11 cellular contexts compared by ENCODE assay signal in genomic region chr13:49530452-49530851, GRCh38. TPM values are rescaled to one million over a fixed set of nuclear protein-coding genes. Genes with fewer than 3 reads are reported as not detected.
DNase-seq lines count a peak whose midpoint lies in the region; ATAC-seq, FAIRE-seq and TF ChIP-seq lines count a peak whose summit lies in the region.
"Had no signal": no experiment of that assay in that cellular context is flagged by ENCODE, and none has a peak within 500 bp of the region (broad histone marks: within the 10 kb centered on the region; RNA-seq: fewer than 3 reads in every experiment).

No MANE protein-coding gene starts in this region.

- no peaks in the 10 kb centered on the region for H4K20me1 ChIP-seq in HepG2 (ENCODE audit: insufficient read depth, low read length)

- POLR2A ChIA-PET in HepG2 (lab: Yijun Ruan, JAX) (interaction anchor here (0.6 kb wide), 1 partner anchor 64 kb away, joined by 3 read pairs; no protein-coding TSS in a partner anchor), activated B cell treated with CpG ODN at 0.5 μM for 24 hours (lab: Charles Lee) (interaction anchor here (0.6 to 3.9 kb wide), 5 partner anchors 17 to 161 kb away, joined by 3 to 32 read pairs (median 6); partner anchors contain the start of genes CAB39L, EBPL, PHF11 and SETDB2)
- POLR2A ChIA-PET in activated CD4-positive, alpha-beta memory T cell treated with anti-CD3 and anti-CD28 coated beads for 36 hours (lab: Charles Lee), result no interaction called here

- H2BK120ac ChIP-seq in trophoblast cell (ENCODE audit: insufficient read depth, low read length, poor library complexity), result no peak overlapping the region

- H4K91ac ChIP-seq in trophoblast cell (ENCODE audit: low read depth, low read length), result no peak overlapping the region

- no peak for DNase-seq in right lobe of liver
- DNase-seq in HepG2 (ENCODE audit: low spot score), result no peak
- peak; percentile 30 for DNase-seq in activated B cell treated with CpG ODN at 0.5 μM for 24 hours
- no peak for DNase-seq in upper lobe of right lung
- no peak for DNase-seq in trophoblast cell
- DNase-seq in activated CD4-positive, alpha-beta memory T cell treated with anti-CD3 and anti-CD28 coated beads for 36 hours, result no peak
- DNase-seq in SIG-M5 (lab: John Stamatoyannopoulos, UW), result no peak
- DNase-seq: activated naive CD4-positive, alpha-beta T cell treated with anti-CD3 and anti-CD28 coated beads for 36 hours; NK-92 treated with Interleukin-12 subunit alpha and Interleukin-12 subunit beta, amount 100 ng/mL, for 24 hours had no signal

- no peak overlapping the region for H2BK5ac ChIP-seq in trophoblast cell (ENCODE audit: low read depth, low read length, poor library complexity)

- no peak overlapping the region for H2AFZ ChIP-seq in HepG2 (ENCODE audit: low read length)
- H2AFZ ChIP-seq in trophoblast cell (ENCODE audit: insufficient read depth, low read length, poor library complexity), result no peak overlapping the region

- FAIRE-seq in HepG2 (lab: Jason Lieb, UNC), result no peak

- H2AK5ac ChIP-seq in trophoblast cell (ENCODE audit: low read length), result no peak overlapping the region

- H3K27ac ChIP-seq in right lobe of liver, result no peak overlapping the region
- no peak overlapping the region for H3K27ac ChIP-seq in HepG2 (ENCODE audit: extremely low read length, insufficient read depth, low read length)
- no peak overlapping the region for H3K27ac ChIP-seq in upper lobe of right lung
- H3K27ac ChIP-seq in trophoblast cell (ENCODE audit: low read depth, low read length), result no peak overlapping the region
- H3K27ac ChIP-seq: vagina had no signal

- no peak overlapping the region for H3K4me3 ChIP-seq in right lobe of liver
- no peak overlapping the region for H3K4me3 ChIP-seq in HepG2 (replicated peaks in 1 of 3; ENCODE audit: insufficient read depth in 1 of 3, low read depth in 2 of 3, low read length in 3 of 3)
- no peak overlapping the region for H3K4me3 ChIP-seq in upper lobe of right lung
- H3K4me3 ChIP-seq in trophoblast cell (ENCODE audit: low read depth, low read length), result no peak overlapping the region
- H3K4me3 ChIP-seq: vagina had no signal

- H3K36me3 ChIP-seq in right lobe of liver (no peaks in the 10 kb centered on the region), HepG2 (replicated peaks in 1 of 2; ENCODE audit: control insufficient read depth in 1 of 2, insufficient read depth in 2 of 2, low read length in 2 of 2) (peaks cover 0 to 19% of the 10 kb centered on the region in 2 experiments; a peak in 4 of 5 replicates), upper lobe of right lung (peaks cover 18% of the 10 kb centered on the region), trophoblast cell (ENCODE audit: control insufficient read depth in 1 of 2, insufficient read depth in 2 of 2, low read length in 2 of 2) (peaks cover 1 to 2% of the 10 kb centered on the region in 2 experiments)

- H3K36me3 Mint-ChIP-seq in activated B cell treated with CpG ODN at 0.5 μM for 24 hours (ENCODE audit: low read depth), result peaks cover 43% of the 10 kb centered on the region
- H3K36me3 Mint-ChIP-seq in activated CD4-positive, alpha-beta memory T cell treated with anti-CD3 and anti-CD28 coated beads for 36 hours, result peaks cover 33% of the 10 kb centered on the region

- H3K9me3 ChIP-seq in right lobe of liver, result no peaks in the 10 kb centered on the region
- no peaks in the 10 kb centered on the region for H3K9me3 ChIP-seq in HepG2 (ENCODE audit: low read length)
- H3K9me3 ChIP-seq in upper lobe of right lung, result no peaks in the 10 kb centered on the region
- no peaks in the 10 kb centered on the region for H3K9me3 ChIP-seq in trophoblast cell (ENCODE audit: insufficient read depth, low read depth, low read length)
- H3K9me3 ChIP-seq: vagina had no signal

- no peak overlapping the region for H3K18ac ChIP-seq in trophoblast cell (ENCODE audit: low read length)

- no peak for TF ChIP-seq RAD21 in HepG2 (CRISPR knock-in tag; IDR thresholded peaks at IDR 0.05)

- H2BK12ac ChIP-seq in trophoblast cell (ENCODE audit: low read length), result no peak overlapping the region

- TF ChIP-seq EP300 in HepG2 (IDR thresholded peaks at IDR 0.05; ENCODE audit: low read depth in 2 of 2, low read length in 2 of 2) (no peak), HepG2 (CRISPR knock-in tag; IDR thresholded peaks at IDR 0.05; ENCODE audit: borderline replicate concordance) (no peak)

- H3K9ac ChIP-seq in HepG2 (ENCODE audit: insufficient read depth, low read depth, low read length) (no peak overlapping the region), trophoblast cell (ENCODE audit: low read length) (no peak overlapping the region)

- no peaks in the 10 kb centered on the region for H3K9me3 Mint-ChIP-seq in activated B cell treated with CpG ODN at 0.5 μM for 24 hours
- no peaks in the 10 kb centered on the region for H3K9me3 Mint-ChIP-seq in activated CD4-positive, alpha-beta memory T cell treated with anti-CD3 and anti-CD28 coated beads for 36 hours
- H3K9me3 Mint-ChIP-seq: activated naive CD4-positive, alpha-beta T cell treated with anti-CD3 and anti-CD28 coated beads for 36 hours had no signal

- no peaks in the 10 kb centered on the region for H3K4me1 ChIP-seq in right lobe of liver
- H3K4me1 ChIP-seq in HepG2 (ENCODE audit: insufficient read depth, low read length), result no peaks in the 10 kb centered on the region
- no peaks in the 10 kb centered on the region for H3K4me1 ChIP-seq in upper lobe of right lung
- no peaks in the 10 kb centered on the region for H3K4me1 ChIP-seq in trophoblast cell (ENCODE audit: control insufficient read depth in 1 of 2, insufficient read depth in 2 of 2, low read length in 2 of 2)
- H3K4me1 ChIP-seq: vagina had no signal

- H3K4me2 ChIP-seq in HepG2 (ENCODE audit: low read depth, low read length) (no peak overlapping the region), trophoblast cell (ENCODE audit: low read length) (no peak overlapping the region)

- H3K14ac ChIP-seq in trophoblast cell (ENCODE audit: low read length), result no peak overlapping the region

- in situ Hi-C loops in HepG2 (cut with HindIII; ENCODE audit: extremely low pct_ligation_motif_present, low pct_unique_long_range_greater_than_20kb), result no loop called here

- WGBS in right lobe of liver (ENCODE audit: insufficient coverage, low coverage, low lambda C conversion rate, missing lambda C conversion rate), result 87% methylated on average over 4 of the region's 7 CpGs
- WGBS in HepG2 (ENCODE audit: low lambda C conversion rate), result 93% methylated on average over 7 of the region's 7 CpGs
- WGBS in trophoblast cell (ENCODE audit: extremely low coverage, insufficient coverage, insufficient read length), result no CpG with 5 or more reads among the region's 7 CpGs

- H3K27ac Mint-ChIP-seq in activated B cell treated with CpG ODN at 0.5 μM for 24 hours, result peak overlapping the region; percentile 89
- no peak overlapping the region for H3K27ac Mint-ChIP-seq in activated CD4-positive, alpha-beta memory T cell treated with anti-CD3 and anti-CD28 coated beads for 36 hours
- H3K27ac Mint-ChIP-seq: activated naive CD4-positive, alpha-beta T cell treated with anti-CD3 and anti-CD28 coated beads for 36 hours had no signal

- H3K79me2 ChIP-seq in HepG2 (ENCODE audit: insufficient read depth, low read length), result no peaks in the 10 kb centered on the region
- no peaks in the 10 kb centered on the region for H3K79me2 ChIP-seq in trophoblast cell (ENCODE audit: control insufficient read depth, insufficient read depth, low read length, poor library complexity)

- BruUV-seq in HepG2 (replicated peaks; lab: Mats Ljungman, UMichigan), result no TSS peak

- TF ChIP-seq POLR2A in right lobe of liver (IDR thresholded peaks at IDR 0.05) (no peak), HepG2 (IDR thresholded peaks at IDR 0.05; ENCODE audit: insufficient read depth in 1 of 2, low read depth in 2 of 2, low read length in 2 of 2) (no peak)

- no peak for TF ChIP-seq CTCF in right lobe of liver (IDR thresholded peaks at IDR 0.05)
- TF ChIP-seq CTCF in HepG2 (CRISPR knock-in tag; IDR thresholded peaks at IDR 0.05), result no peak
- no peak for TF ChIP-seq CTCF in activated B cell treated with CpG ODN at 0.5 μM for 24 hours (IDR thresholded peaks at IDR 0.05)
- no peak for TF ChIP-seq CTCF in upper lobe of right lung (IDR thresholded peaks at IDR 0.05)

- H3K4ac ChIP-seq in trophoblast cell (ENCODE audit: low read depth, low read length), result no peak overlapping the region

- H4K12ac ChIP-seq in trophoblast cell (ENCODE audit: low read depth, low read length), result no peak overlapping the region

- no peaks in the 10 kb centered on the region for H3K27me3 Mint-ChIP-seq in activated B cell treated with CpG ODN at 0.5 μM for 24 hours
- H3K27me3 Mint-ChIP-seq in activated CD4-positive, alpha-beta memory T cell treated with anti-CD3 and anti-CD28 coated beads for 36 hours, result no peaks in the 10 kb centered on the region

- H3K4me1 Mint-ChIP-seq in activated B cell treated with CpG ODN at 0.5 μM for 24 hours, result peaks cover 73% of the 10 kb centered on the region
- H3K4me1 Mint-ChIP-seq in activated CD4-positive, alpha-beta memory T cell treated with anti-CD3 and anti-CD28 coated beads for 36 hours (ENCODE audit: low read depth), result peaks cover 7% of the 10 kb centered on the region

- no peaks in the 10 kb centered on the region for H3K79me1 ChIP-seq in trophoblast cell (ENCODE audit: low read length)

- H4K8ac ChIP-seq in trophoblast cell (ENCODE audit: low read depth, low read length), result no peak overlapping the region

- ATAC-seq in right lobe of liver, result peak in 3 of 4 donors; percentile 27 to 49 (median 47)
- ATAC-seq in HepG2, result no peak
- ATAC-seq in HG03095 (IDR thresholded peaks at IDR 0.05; ENCODE audit: unreplicated experiment), result peak; percentile 69
- peak; percentile 88 for ATAC-seq in activated B cell treated with CpG ODN at 0.5 μM for 24 hours (ENCODE audit: low read depth)
- peak; percentile 58 for ATAC-seq in upper lobe of right lung

- CTCF ChIA-PET in HepG2 (lab: Yijun Ruan, JAX; ENCODE audit: low intra/inter-chr PET ratio, low total read pairs) (no interaction called here), activated B cell treated with CpG ODN at 0.5 μM for 24 hours (lab: Charles Lee) (interaction anchor here (0.9 kb wide), 1 partner anchor 9 kb away, joined by 3 read pairs; no protein-coding TSS in a partner anchor)
- CTCF ChIA-PET in activated CD4-positive, alpha-beta memory T cell treated with anti-CD3 and anti-CD28 coated beads for 36 hours (lab: Charles Lee), result no interaction called here

- H3K27me3 ChIP-seq in right lobe of liver (no peaks in the 10 kb centered on the region), HepG2 (ENCODE audit: control insufficient read depth in 1 of 2, insufficient read depth in 2 of 2, low read length in 2 of 2) (no peaks in the 10 kb centered on the region), upper lobe of right lung (no peaks in the 10 kb centered on the region), trophoblast cell (ENCODE audit: insufficient read depth, low read length) (no peaks in the 10 kb centered on the region)
- H3K27me3 ChIP-seq: vagina had no signal

- intact Hi-C loops in right lobe of liver (cut with DNase I), result no loop called here
- intact Hi-C loops in HepG2 (cut with micrococcal nuclease; ENCODE audit: unreplicated experiment), result no loop called here
- intact Hi-C loops in activated B cell treated with CpG ODN at 0.5 μM for 24 hours (cut with micrococcal nuclease), result loop anchor here (1.0 to 10.0 kb wide), 5 partner anchors 35 to 594 kb away; partner anchors contain the start of genes CAB39L, PHF11, RCBTB1 and SETDB2
- intact Hi-C loops in upper lobe of right lung (cut with DNase I), result no loop called here
- intact Hi-C loops in activated CD4-positive, alpha-beta memory T cell treated with anti-CD3 and anti-CD28 coated beads for 36 hours (cut with micrococcal nuclease), result no loop called here

- H3K23ac ChIP-seq in trophoblast cell (ENCODE audit: low read length), result no peak overlapping the region

- H3K4me3 Mint-ChIP-seq in activated B cell treated with CpG ODN at 0.5 μM for 24 hours, result peak overlapping the region; percentile 67
- no peak overlapping the region for H3K4me3 Mint-ChIP-seq in activated CD4-positive, alpha-beta memory T cell treated with anti-CD3 and anti-CD28 coated beads for 36 hours
- H3K4me3 Mint-ChIP-seq: activated naive CD4-positive, alpha-beta T cell treated with anti-CD3 and anti-CD28 coated beads for 36 hours had no signal

RNA-seq across cellular contexts. Expression of gene PHF11, which starts 34.7 kb away (rescaled TPM):
- 10 to 100 TPM; 10.8 to 21.4 (median 17.2) TPM for total RNA-seq in right lobe of liver
- total RNA-seq in HepG2 (2016; rRNA removed; fragmentation: Illumina TruSeq; extraction: Trizol), result 9.0 and 15.8 TPM in 2 replicates
- 3.5 and 8.1 TPM in 2 replicates for total RNA-seq in HepG2 (2016; cell fraction: cytosol; rRNA removed; fragmentation: Illumina TruSeq; extraction: Trizol; ENCODE audit: low read depth)
- total RNA-seq in HepG2 (2016; cell fraction: insoluble cytoplasmic fraction; rRNA removed; fragmentation: Illumina TruSeq; extraction: Trizol), result 9.8 and 12.7 TPM in 2 replicates
- total RNA-seq in HepG2 (2016; cell fraction: membrane; rRNA removed; fragmentation: Illumina TruSeq; extraction: Trizol), result 9.7 and 10.0 TPM in 2 replicates
- 18.8 and 22.6 TPM in 2 replicates for total RNA-seq in HepG2 (2016; cell fraction: nucleus; rRNA removed; fragmentation: Illumina TruSeq; extraction: Trizol)
- 17.5 and 22.0 TPM in 2 replicates for polyA plus RNA-seq in HepG2 (2011; rRNA removed)
- polyA plus RNA-seq in HepG2 (2011; cell fraction: cytosol; rRNA removed), result 4.7 and 6.0 TPM in 2 replicates
- 36.1 and 40.1 TPM in 2 replicates for polyA plus RNA-seq in HepG2 (2011; cell fraction: nucleus; rRNA removed)
- polyA plus RNA-seq in HepG2 (2012), result 14.5 TPM in 2 replicates
- polyA plus RNA-seq in HepG2 (2016; cell fraction: cytosol; fragmentation: Illumina TruSeq; extraction: Trizol; ENCODE audit: low read depth), result 5.2 and 6.8 TPM in 2 replicates
- polyA plus RNA-seq in HepG2 (2016; cell fraction: insoluble cytoplasmic fraction; fragmentation: Illumina TruSeq; extraction: Trizol; ENCODE audit: low read depth), result 10.5 and 12.9 TPM in 2 replicates
- 7.1 and 7.3 TPM in 2 replicates for polyA plus RNA-seq in HepG2 (2016; cell fraction: membrane; fragmentation: Illumina TruSeq; extraction: Trizol; ENCODE audit: low read depth)
- polyA plus RNA-seq in HepG2 (2016; cell fraction: nucleus; fragmentation: Illumina TruSeq; extraction: Trizol; ENCODE audit: insufficient read depth, low read depth), result 55.0 and 55.4 TPM in 2 replicates
- polyA minus RNA-seq in HepG2 (2011; rRNA and poly(A)+ RNA removed; ENCODE audit: low replicate concordance), result 6.7 and 7.2 TPM in 2 replicates
- 3.6 and 5.0 TPM in 2 replicates for polyA minus RNA-seq in HepG2 (2011; cell fraction: cytosol; rRNA and poly(A)+ RNA removed)
- 23.8 and 26.6 TPM in 2 replicates for polyA minus RNA-seq in HepG2 (2011; cell fraction: nucleus; rRNA and poly(A)+ RNA removed)
- 128 and 148 TPM in 2 replicates for total RNA-seq in activated B cell treated with CpG ODN at 0.5 μM for 24 hours
- 57.7 TPM for total RNA-seq in upper lobe of right lung
- 11.7 and 12.0 TPM in 2 replicates for polyA plus RNA-seq in trophoblast cell (2013)
- total RNA-seq in activated CD4-positive, alpha-beta memory T cell treated with anti-CD3 and anti-CD28 coated beads for 36 hours, result 10 to 100 TPM; 89.2 to 99.4 TPM

RNA-seq across cellular contexts. Expression of gene RCBTB1, which starts 54.9 kb away (rescaled TPM):
- total RNA-seq in right lobe of liver, result 1 to 10 TPM; 5.8 to 9.5 (median 7.3) TPM
- total RNA-seq in HepG2 (2016; rRNA removed; fragmentation: Illumina TruSeq; extraction: Trizol), result 21.6 and 28.3 TPM in 2 replicates
- total RNA-seq in HepG2 (2016; cell fraction: cytosol; rRNA removed; fragmentation: Illumina TruSeq; extraction: Trizol; ENCODE audit: low read depth), result 3.2 and 3.7 TPM in 2 replicates
- 21.1 and 26.2 TPM in 2 replicates for total RNA-seq in HepG2 (2016; cell fraction: insoluble cytoplasmic fraction; rRNA removed; fragmentation: Illumina TruSeq; extraction: Trizol)
- 12.9 and 13.0 TPM in 2 replicates for total RNA-seq in HepG2 (2016; cell fraction: membrane; rRNA removed; fragmentation: Illumina TruSeq; extraction: Trizol)
- total RNA-seq in HepG2 (2016; cell fraction: nucleus; rRNA removed; fragmentation: Illumina TruSeq; extraction: Trizol), result 21.1 and 23.4 TPM in 2 replicates
- 11.0 and 13.4 TPM in 2 replicates for polyA plus RNA-seq in HepG2 (2011; rRNA removed)
- 6.5 and 8.7 TPM in 2 replicates for polyA plus RNA-seq in HepG2 (2011; cell fraction: cytosol; rRNA removed)
- polyA plus RNA-seq in HepG2 (2011; cell fraction: nucleus; rRNA removed), result 11.5 and 13.2 TPM in 2 replicates
- polyA plus RNA-seq in HepG2 (2012), result 12.5 and 13.4 TPM in 2 replicates
- polyA plus RNA-seq in HepG2 (2016; cell fraction: cytosol; fragmentation: Illumina TruSeq; extraction: Trizol; ENCODE audit: low read depth), result 1.7 and 1.8 TPM in 2 replicates
- polyA plus RNA-seq in HepG2 (2016; cell fraction: insoluble cytoplasmic fraction; fragmentation: Illumina TruSeq; extraction: Trizol; ENCODE audit: low read depth), result 24.7 and 26.7 TPM in 2 replicates
- 7.0 and 7.6 TPM in 2 replicates for polyA plus RNA-seq in HepG2 (2016; cell fraction: membrane; fragmentation: Illumina TruSeq; extraction: Trizol; ENCODE audit: low read depth)
- 36.4 and 40.4 TPM in 2 replicates for polyA plus RNA-seq in HepG2 (2016; cell fraction: nucleus; fragmentation: Illumina TruSeq; extraction: Trizol; ENCODE audit: insufficient read depth, low read depth)
- 5.9 and 18.2 TPM in 2 replicates for polyA minus RNA-seq in HepG2 (2011; rRNA and poly(A)+ RNA removed; ENCODE audit: low replicate concordance)
- polyA minus RNA-seq in HepG2 (2011; cell fraction: cytosol; rRNA and poly(A)+ RNA removed), result 8.4 and 9.7 TPM in 2 replicates
- 17.5 and 20.1 TPM in 2 replicates for polyA minus RNA-seq in HepG2 (2011; cell fraction: nucleus; rRNA and poly(A)+ RNA removed)
- total RNA-seq in activated B cell treated with CpG ODN at 0.5 μM for 24 hours, result 19.7 and 22.6 TPM in 2 replicates
- 24.7 TPM for total RNA-seq in upper lobe of right lung
- polyA plus RNA-seq in trophoblast cell (2013), result 7.5 and 7.8 TPM in 2 replicates
- 10 to 100 TPM; 18.7 to 19.3 TPM for total RNA-seq in activated CD4-positive, alpha-beta memory T cell treated with anti-CD3 and anti-CD28 coated beads for 36 hours
